In genomic region chr16:10523025-10523424, GRCh38 we compare ENCODE assay signal across 19 cellular contexts. TPM values are rescaled to one million over a fixed set of nuclear protein-coding genes. Genes with fewer than 3 reads are reported as not detected.
"Had no signal": no experiment of that assay in that cellular context is flagged by ENCODE, and none has a peak within 500 bp of the region (broad histone marks: within the 10 kb centered on the region; RNA-seq: fewer than 3 reads in every experiment).

No MANE protein-coding gene starts in this region.

- FAIRE-seq: endometrium, keratinocyte, pancreas, urothelium cell line had no signal

- H3K9me3 ChIP-seq: gastroesophageal sphincter, left ventricle myocardium inferior, lower lobe of right lung, pancreas, suprapubic skin, thyroid gland had no signal

- H3K27ac ChIP-seq: gastroesophageal sphincter, left ventricle myocardium inferior, lower lobe of right lung, pancreas, suprapubic skin, thyroid gland had no signal

- H3K36me3 ChIP-seq: pancreas, thyroid gland had no signal

- H3K4me1 ChIP-seq: suprapubic skin, thyroid gland had no signal

- H3K4me3 ChIP-seq: gastroesophageal sphincter, left ventricle myocardium inferior, lower lobe of right lung, pancreas, suprapubic skin, thyroid gland had no signal

- H3K27me3 ChIP-seq: gastroesophageal sphincter, pancreas, suprapubic skin, thyroid gland had no signal

- ATAC-seq: esophagus mucosa; gastroesophageal sphincter; pancreas; right cardiac atrium; stimulated activated effector memory CD8-positive, alpha-beta T cell treated with anti-CD3 and anti-CD28 coated beads, Interleukin-12 subunit alpha, Interleukin-12 subunit beta, amount 100 ng/mL, for 72 hours; stimulated activated naive CD8-positive, alpha-beta T cell treated with anti-CD3 and anti-CD28 coated beads, Interleukin-15, Interleukin-2, amounts not matched to agents 100 U/mL and 50 U/mL, for 24 hours had no signal

- DNase-seq: effector memory CD4-positive, alpha-beta T cell; glutamatergic neuron; immature natural killer cell; left ventricle myocardium inferior; lower lobe of right lung; occipital lobe; pancreas; right cardiac atrium; stimulated activated CD4-positive, alpha-beta T cell treated with anti-CD3 and anti-CD28 coated beads, Interleukin-4, amount 100 ng/mL, for 1 hour; stimulated activated CD8-positive, alpha-beta memory T cell treated with anti-CD3 and anti-CD28 coated beads, Interleukin-4, amount 100 ng/mL, for 48 hours; stimulated activated naive CD8-positive, alpha-beta T cell treated with anti-CD3 and anti-CD28 coated beads, Interleukin-15, Interleukin-2, amounts not matched to agents 100 U/mL and 50 U/mL, for 24 hours; thyroid gland had no signal

RNA-seq across cellular contexts. Expression of gene EMP2, which starts 57.4 kb away (rescaled TPM):
- polyA plus RNA-seq: immature natural killer cell had no signal
